26 cellular contexts compared by ENCODE assay signal in the genomic region with DNA sequence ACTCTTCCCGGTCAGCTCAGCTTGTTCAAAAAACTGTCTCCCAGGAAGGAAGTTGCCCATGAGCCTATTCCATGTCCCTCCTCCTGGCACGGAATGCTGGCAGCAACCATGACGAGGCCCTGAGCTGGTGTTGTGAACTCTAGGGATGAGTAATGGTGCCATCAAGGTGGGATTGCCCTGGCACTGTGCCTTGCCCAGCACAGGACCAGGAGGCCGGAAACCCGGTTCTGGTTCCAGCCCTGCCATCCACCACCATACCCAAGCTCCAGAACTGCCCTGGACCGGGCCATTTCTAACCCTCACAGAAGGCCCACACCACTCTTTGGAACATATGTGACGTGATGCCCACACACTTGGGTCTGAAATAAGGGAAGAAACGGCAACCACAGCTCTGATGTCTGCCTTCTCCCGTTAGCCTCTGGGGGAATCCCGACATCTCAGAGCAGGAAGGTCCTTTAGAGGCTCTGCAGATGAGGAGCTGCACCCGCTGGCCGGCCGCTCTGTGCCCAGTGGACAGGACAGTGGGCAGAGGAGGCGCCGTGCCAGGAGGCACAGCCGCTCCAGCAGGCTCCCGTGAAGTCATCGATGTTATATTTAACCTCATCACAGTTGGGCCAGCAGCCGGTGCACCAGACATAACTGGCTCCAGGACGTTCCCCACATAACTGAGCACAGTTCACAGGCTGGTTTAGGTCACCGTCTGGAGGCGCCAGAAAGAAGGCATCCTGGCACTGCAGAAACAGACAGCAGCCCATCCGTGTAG.
DNase-seq lines count a peak whose midpoint lies in the region; ATAC-seq, FAIRE-seq and TF ChIP-seq lines count a peak whose summit lies in the region.
"Had no signal": no experiment of that assay in that cellular context is flagged by ENCODE, and none has a peak within 500 bp of the region (broad histone marks: within the 10 kb centered on the region; RNA-seq: fewer than 3 reads in every experiment).

No MANE protein-coding gene starts in this region.

- FAIRE-seq in RCC 7860 (lab: Jason Lieb, UNC) (peak; percentile 77), small intestine (lab: Jason Lieb, UNC) (no peak)
- FAIRE-seq: endothelial cell of umbilical vein, keratinocyte had no signal

- CTCF ChIA-PET in CD4-positive, alpha-beta memory T cell (lab: Charles Lee; ENCODE audit: partially characterized antibody) = no interaction called here

- H3K27ac ChIP-seq in psoas muscle (peak overlapping the region; percentile 5), small intestine (ENCODE audit: low read depth in 1 of 2, low read length in 1 of 2) (no peak overlapping the region)
- H3K27ac ChIP-seq in CD4-positive, alpha-beta memory T cell (ENCODE audit: low read depth, low read length) = no peak overlapping the region
- H3K27ac ChIP-seq: body of pancreas, C4-2B, uterus had no signal

- peaks cover 0 to 4% (median under 1%) of the 10 kb centered on the region in 4 donors for H3K4me1 Mint-ChIP-seq in CD4-positive, alpha-beta memory T cell
- no peaks in the 10 kb centered on the region for H3K4me1 Mint-ChIP-seq in stimulated activated naive CD8-positive, alpha-beta T cell treated with anti-CD3 and anti-CD28 coated beads, Interleukin-15, amount 100 ng/mL, for 72 hours
- H3K4me1 Mint-ChIP-seq: activated CD4-positive, alpha-beta T cell treated with anti-CD3 and anti-CD28 coated beads for 36 hours; memory B cell; T-cell had no signal

- DNase-seq in AG08396 (ENCODE audit: low spot score) (peak; percentile 27), RCC 7860 (ENCODE audit: low spot score) (peak; percentile 87), cardiac septum (ENCODE audit: low spot score) (peak; percentile 85), psoas muscle (peak; percentile 65 to 87), medulla oblongata (ENCODE audit: extremely low spot score) (no peak), small intestine (no peak)
- no peak for DNase-seq in CD4-positive, alpha-beta memory T cell
- DNase-seq in stimulated activated naive CD8-positive, alpha-beta T cell treated with anti-CD3 and anti-CD28 coated beads, Interleukin-15, amount 100 ng/mL, for 72 hours = no peak
- DNase-seq: activated CD4-positive, alpha-beta T cell treated with anti-CD3 and anti-CD28 coated beads for 36 hours; activated naive CD8-positive, alpha-beta T cell treated with anti-CD3 and anti-CD28 coated beads, Interleukin-2, amount 10 ng/mL, durations not matched to agents 7 days and 5 days; body of pancreas; cortex of kidney; foreskin fibroblast; GF-D8; GOT3; NCI-H1694 treated with DMSO at 0.1 percent for 48 hours; NCI-H774; T-cell; uterus had no signal

- H3K4me1 ChIP-seq in psoas muscle (peaks cover 14% of the 10 kb centered on the region), small intestine (ENCODE audit: control insufficient read depth in 2 of 2, insufficient read depth in 1 of 2, low read depth in 1 of 2, low read length in 1 of 2) (no peaks in the 10 kb centered on the region)
- no peaks in the 10 kb centered on the region for H3K4me1 ChIP-seq in CD4-positive, alpha-beta memory T cell (ENCODE audit: insufficient read depth, low read length)
- H3K4me1 ChIP-seq: body of pancreas, uterus had no signal

- intact Hi-C loops in cardiac septum (cut with DNase I) = loop anchor here (1.0 to 5.0 kb wide), 4 partner anchors 83 to 457 kb away; no protein-coding TSS in a partner anchor
- intact Hi-C loops in psoas muscle (cut with DNase I) = loop anchor here in 1 of 2 donors (10.0 kb wide), 1 partner anchor 465 kb away; the partner anchor contains the start of gene ID2
- intact Hi-C loops in CD4-positive, alpha-beta memory T cell (cut with micrococcal nuclease) = loop anchor here (10.0 kb wide), 1 partner anchor 95 kb away; no protein-coding TSS in a partner anchor

- ATAC-seq in psoas muscle = peak; percentile 98 to 99 (median 99)
- ATAC-seq in stimulated activated naive CD8-positive, alpha-beta T cell treated with anti-CD3 and anti-CD28 coated beads, Interleukin-15, amount 100 ng/mL, for 72 hours = no peak
- ATAC-seq: activated CD4-positive, alpha-beta T cell treated with anti-CD3 and anti-CD28 coated beads for 36 hours; body of pancreas; T-cell had no signal

- POLR2A ChIA-PET in CD4-positive, alpha-beta memory T cell (lab: Charles Lee; ENCODE audit: partially characterized antibody) = interaction anchor here (0.6 kb wide), 1 partner anchor 248 kb away, joined by 3 read pairs; no protein-coding TSS in a partner anchor

- WGBS in psoas muscle, 3 donors = 37 to 50% (median 41%) methylated on average over 23 of the region's 23 CpGs
- WGBS in small intestine, 3 donors = 89 to 93% (median 92%) methylated on average over 23 of the region's 23 CpGs

- H3K9me3 ChIP-seq in psoas muscle (no peaks in the 10 kb centered on the region), small intestine (ENCODE audit: control insufficient read depth, low read depth) (no peaks in the 10 kb centered on the region)
- H3K9me3 ChIP-seq in CD4-positive, alpha-beta memory T cell (ENCODE audit: control insufficient read depth in 1 of 2, low read length in 2 of 2) = no peaks in the 10 kb centered on the region
- H3K9me3 ChIP-seq: body of pancreas, uterus had no signal

- no peaks in the 10 kb centered on the region for H3K27me3 Mint-ChIP-seq in CD4-positive, alpha-beta memory T cell
- no peaks in the 10 kb centered on the region for H3K27me3 Mint-ChIP-seq in stimulated activated naive CD8-positive, alpha-beta T cell treated with anti-CD3 and anti-CD28 coated beads, Interleukin-15, amount 100 ng/mL, for 72 hours
- H3K27me3 Mint-ChIP-seq: activated CD4-positive, alpha-beta T cell treated with anti-CD3 and anti-CD28 coated beads for 36 hours had no signal

- no peaks in the 10 kb centered on the region for H3K36me3 Mint-ChIP-seq in CD4-positive, alpha-beta memory T cell
- H3K36me3 Mint-ChIP-seq: memory B cell, T-cell had no signal

- no peak overlapping the region for H3K27ac Mint-ChIP-seq in CD4-positive, alpha-beta memory T cell
- no peak overlapping the region for H3K27ac Mint-ChIP-seq in stimulated activated naive CD8-positive, alpha-beta T cell treated with anti-CD3 and anti-CD28 coated beads, Interleukin-15, amount 100 ng/mL, for 72 hours
- H3K27ac Mint-ChIP-seq: activated CD4-positive, alpha-beta T cell treated with anti-CD3 and anti-CD28 coated beads for 36 hours; activated naive CD8-positive, alpha-beta T cell treated with anti-CD3 and anti-CD28 coated beads, Interleukin-2, amount 10 ng/mL, durations not matched to agents 7 days and 5 days; activated T-helper 2 cell treated with anti-CD3 and anti-CD28 coated beads, Interferon-gamma antibody, Interleukin-2, Interleukin-4, amounts not matched to agents 10 μg/mL and 5 μg/mL and 100 μg/mL, durations not matched to agents 14 hours and 24 hours and 36 hours; memory B cell; nephron; progenitor cell of endocrine pancreas; T-cell had no signal

- no peak overlapping the region for H3K4me3 ChIP-seq in psoas muscle
- H3K4me3 ChIP-seq in CD4-positive, alpha-beta memory T cell (ENCODE audit: low read length in 2 of 2) = no peak overlapping the region
- H3K4me3 ChIP-seq in small intestine (ENCODE audit: low read depth in 1 of 2, low read length in 2 of 2) = no peak overlapping the region
- H3K4me3 ChIP-seq: body of pancreas, uterus had no signal

- H3K36me3 ChIP-seq in psoas muscle (ENCODE audit: insufficient read depth in 1 of 2, low read depth in 1 of 2) = no peaks in the 10 kb centered on the region
- no peaks in the 10 kb centered on the region for H3K36me3 ChIP-seq in CD4-positive, alpha-beta memory T cell (ENCODE audit: insufficient read depth, low read length)
- H3K36me3 ChIP-seq in small intestine (ENCODE audit: control insufficient read depth in 2 of 2, insufficient read depth in 2 of 2, low read length in 2 of 2) = no peaks in the 10 kb centered on the region
- H3K36me3 ChIP-seq: uterus had no signal

- H3K4me3 Mint-ChIP-seq in CD4-positive, alpha-beta memory T cell = no peak overlapping the region
- H3K4me3 Mint-ChIP-seq in stimulated activated naive CD8-positive, alpha-beta T cell treated with anti-CD3 and anti-CD28 coated beads, Interleukin-15, amount 100 ng/mL, for 72 hours = no peak overlapping the region
- H3K4me3 Mint-ChIP-seq: activated CD4-positive, alpha-beta T cell treated with anti-CD3 and anti-CD28 coated beads for 36 hours; activated naive CD8-positive, alpha-beta T cell treated with anti-CD3 and anti-CD28 coated beads, Interleukin-2, amount 10 ng/mL, durations not matched to agents 7 days and 5 days; memory B cell; nephron; T-cell had no signal

- H3K9me3 Mint-ChIP-seq in CD4-positive, alpha-beta memory T cell = no peaks in the 10 kb centered on the region
- no peaks in the 10 kb centered on the region for H3K9me3 Mint-ChIP-seq in stimulated activated naive CD8-positive, alpha-beta T cell treated with anti-CD3 and anti-CD28 coated beads, Interleukin-15, amount 100 ng/mL, for 72 hours
- H3K9me3 Mint-ChIP-seq: activated naive CD8-positive, alpha-beta T cell treated with anti-CD3 and anti-CD28 coated beads, Interleukin-2, amount 10 ng/mL, durations not matched to agents 7 days and 5 days; memory B cell; nephron; T-cell had no signal

- no peaks in the 10 kb centered on the region for H3K27me3 ChIP-seq in psoas muscle (ENCODE audit: insufficient read depth in 3 of 3, low read length in 2 of 3)
- no peaks in the 10 kb centered on the region for H3K27me3 ChIP-seq in CD4-positive, alpha-beta memory T cell (ENCODE audit: insufficient read depth, low read length)
- H3K27me3 ChIP-seq in small intestine (ENCODE audit: control insufficient read depth in 2 of 2, insufficient read depth in 2 of 2, low read length in 2 of 2) = no peaks in the 10 kb centered on the region
- H3K27me3 ChIP-seq: body of pancreas, uterus had no signal

- TF ChIP-seq CTCF in psoas muscle (IDR thresholded peaks at IDR 0.05) = no peak

Comparison
In these comparisons a context has a peak if more than half of its experiments do, and no peak if none do; other contexts are left out.
1. DNase-seq: peak in AG08396 (single experiment), RCC 7860 (single experiment), cardiac septum (single experiment) and psoas muscle (2 of 2); none in medulla oblongata (single experiment), CD4-positive, alpha-beta memory T cell (0 of 5), small intestine (single experiment) and stimulated activated naive CD8-positive, alpha-beta T cell treated with anti-CD3 and anti-CD28 coated beads, Interleukin-15, amount 100 ng/mL, for 72 hours (0 of 2).